11 cellular contexts compared by ENCODE assay signal in the genomic region with DNA sequence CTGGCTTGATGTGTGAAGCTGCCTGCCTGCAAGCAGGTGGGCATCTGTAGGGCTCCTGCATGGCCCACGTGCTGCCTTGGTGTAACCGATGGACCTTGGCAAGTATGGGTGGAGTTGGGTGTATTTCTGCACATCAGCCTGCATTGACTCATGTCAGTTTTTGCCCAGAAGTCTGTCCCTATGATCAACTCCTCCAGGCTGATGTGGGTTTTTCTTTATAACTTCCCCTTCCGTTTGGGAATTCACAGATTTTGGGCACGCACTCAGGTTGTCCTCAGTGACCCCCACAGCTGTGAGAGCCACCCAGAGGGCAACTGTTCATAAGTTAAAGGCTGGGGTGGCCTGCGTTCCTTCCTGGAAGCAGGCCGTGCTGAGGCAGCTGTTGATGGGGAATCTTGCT.
DNase-seq lines count a peak whose midpoint lies in the region; ATAC-seq and TF ChIP-seq lines count a peak whose summit lies in the region.
"Had no signal": no experiment of that assay in that cellular context is flagged by ENCODE, and none has a peak within 500 bp of the region (broad histone marks: within the 10 kb centered on the region; RNA-seq: fewer than 3 reads in every experiment).

No MANE protein-coding gene starts in this region.

- peaks cover 68 to 70% of the 10 kb centered on the region in 2 donors for H3K4me1 Mint-ChIP-seq in natural killer cell
- H3K4me1 Mint-ChIP-seq in natural killer cell treated with Interleukin-12 subunit alpha and Interleukin-12 subunit beta and Interleukin-15 and Interleukin-18, amount 100 ng/mL, for 72 hours (ENCODE audit: low read depth in 2 of 2) = peaks cover 52 to 70% of the 10 kb centered on the region in 2 donors
- H3K4me1 Mint-ChIP-seq in activated naive CD8-positive, alpha-beta T cell (ENCODE audit: low read depth) = peaks cover 94% of the 10 kb centered on the region
- H3K4me1 Mint-ChIP-seq in memory B cell = peaks cover 66% of the 10 kb centered on the region

- intact Hi-C loops in natural killer cell (cut with micrococcal nuclease) = no loop called here
- intact Hi-C loops in testis (cut with DNase I; ENCODE audit: low total_unique reads) = no loop called here

- H3K27ac Mint-ChIP-seq in natural killer cell = peak overlapping the region; percentile 8 to 54
- peak overlapping the region in 1 of 2 donors; percentile 66 for H3K27ac Mint-ChIP-seq in natural killer cell treated with Interleukin-12 subunit alpha and Interleukin-12 subunit beta and Interleukin-15 and Interleukin-18, amount 100 ng/mL, for 72 hours
- H3K27ac Mint-ChIP-seq in activated naive CD8-positive, alpha-beta T cell = peak overlapping the region; percentile 82
- H3K27ac Mint-ChIP-seq in memory B cell = peak overlapping the region; percentile 17

- H3K4me3 ChIP-seq in testis = no peak overlapping the region

- TF ChIP-seq CTCF in natural killer cell (IDR thresholded peaks at IDR 0.05) (no peak), testis (IDR thresholded peaks at IDR 0.05) (no peak), GM20000 (IDR thresholded peaks at IDR 0.05; ENCODE audit: extremely low read depth, missing control alignments) (no peak)

- no peaks in the 10 kb centered on the region for H3K36me3 ChIP-seq in testis (ENCODE audit: low read depth, missing control alignments)

- DNase-seq in natural killer cell (no peak), memory B cell (ENCODE audit: low spot score in 2 of 2) (no peak), testis (peak; percentile 30), midbrain (lab: John Stamatoyannopoulos, UW) (no peak), GM20000 (ENCODE audit: low spot score) (no peak), SK-N-DZ (ENCODE audit: low spot score) (no peak)
- no peak for DNase-seq in natural killer cell treated with Interleukin-12 subunit alpha and Interleukin-12 subunit beta and Interleukin-15 and Interleukin-18, amount 100 ng/mL, for 72 hours (ENCODE audit: low spot score)
- DNase-seq: AML-193 had no signal

- TF ChIP-seq POLR2A in testis (IDR thresholded peaks at IDR 0.05) = no peak

- H3K36me3 Mint-ChIP-seq in natural killer cell (no peaks in the 10 kb centered on the region), memory B cell (peaks cover 19% of the 10 kb centered on the region)
- H3K36me3 Mint-ChIP-seq in natural killer cell treated with Interleukin-12 subunit alpha and Interleukin-12 subunit beta and Interleukin-15 and Interleukin-18, amount 100 ng/mL, for 72 hours = no peaks in the 10 kb centered on the region
- peaks cover 15% of the 10 kb centered on the region for H3K36me3 Mint-ChIP-seq in activated naive CD8-positive, alpha-beta T cell

- H3K4me3 Mint-ChIP-seq in natural killer cell (no peak overlapping the region), memory B cell (peak overlapping the region; percentile 22)
- H3K4me3 Mint-ChIP-seq in natural killer cell treated with Interleukin-12 subunit alpha and Interleukin-12 subunit beta and Interleukin-15 and Interleukin-18, amount 100 ng/mL, for 72 hours = no peak overlapping the region
- H3K4me3 Mint-ChIP-seq in activated naive CD8-positive, alpha-beta T cell = no peak overlapping the region
- H3K4me3 Mint-ChIP-seq: T-helper 2 cell treated with Interferon-gamma antibody and Interleukin-4, amounts not matched to agents 5 μg/mL and 100 μg/mL, for 36 hours had no signal

- H3K27me3 Mint-ChIP-seq in natural killer cell (ENCODE audit: low read depth in 2 of 2) = no peaks in the 10 kb centered on the region
- no peaks in the 10 kb centered on the region for H3K27me3 Mint-ChIP-seq in natural killer cell treated with Interleukin-12 subunit alpha and Interleukin-12 subunit beta and Interleukin-15 and Interleukin-18, amount 100 ng/mL, for 72 hours
- H3K27me3 Mint-ChIP-seq in activated naive CD8-positive, alpha-beta T cell = no peaks in the 10 kb centered on the region
- H3K27me3 Mint-ChIP-seq in memory B cell = no peaks in the 10 kb centered on the region

- H3K27me3 ChIP-seq in testis = no peaks in the 10 kb centered on the region

- H3K27ac ChIP-seq in testis = no peak overlapping the region
- H3K27ac ChIP-seq: KMS-11 had no signal

- WGBS in testis, 2 donors = 59 to 63% methylated on average over 6 of the region's 6 CpGs

- H3K4me1 ChIP-seq in testis = peaks cover 22% of the 10 kb centered on the region

- ATAC-seq in natural killer cell = no peak
- ATAC-seq in natural killer cell treated with Interleukin-12 subunit alpha and Interleukin-12 subunit beta and Interleukin-15 and Interleukin-18, amount 100 ng/mL, for 72 hours = no peak
- peak; percentile 50 for ATAC-seq in memory B cell (ENCODE audit: low read depth)

- H3K9me3 Mint-ChIP-seq in natural killer cell (no peaks in the 10 kb centered on the region), memory B cell (no peaks in the 10 kb centered on the region)
- H3K9me3 Mint-ChIP-seq in natural killer cell treated with Interleukin-12 subunit alpha and Interleukin-12 subunit beta and Interleukin-15 and Interleukin-18, amount 100 ng/mL, for 72 hours = no peaks in the 10 kb centered on the region
- H3K9me3 Mint-ChIP-seq in activated naive CD8-positive, alpha-beta T cell (ENCODE audit: low read depth) = no peaks in the 10 kb centered on the region
- H3K9me3 Mint-ChIP-seq: T-helper 2 cell treated with Interferon-gamma antibody and Interleukin-4, amounts not matched to agents 5 μg/mL and 100 μg/mL, for 36 hours had no signal

- H3K9me3 ChIP-seq in testis = no peaks in the 10 kb centered on the region
